ENCODE assay signal across 9 cellular contexts in genomic region chr14:75515631-75515999, GRCh38. TPM values are rescaled to one million over a fixed set of nuclear protein-coding genes. Genes with fewer than 3 reads are reported as not detected.
DNase-seq lines count a peak whose midpoint lies in the region; ATAC-seq and TF ChIP-seq lines count a peak whose summit lies in the region.
"Had no signal": no experiment of that assay in that cellular context is flagged by ENCODE, and none has a peak within 500 bp of the region (broad histone marks: within the 10 kb centered on the region; RNA-seq: fewer than 3 reads in every experiment).

No MANE protein-coding gene starts in this region.

- CTCF ChIA-PET in activated naive CD4-positive, alpha-beta T cell treated with anti-CD3 and anti-CD28 coated beads, Interleukin-2, amount 10 ng/mL, durations not matched to agents 7 days and 5 days (lab: Charles Lee): interaction anchor here (0.8 to 12.5 kb wide), 9 partner anchors 9 to 133 kb away, joined by 3 to 161 read pairs (median 4); no protein-coding TSS in a partner anchor

- H3K36me3 ChIP-seq in brain microvascular endothelial cell (replicated peaks): no peaks in the 10 kb centered on the region

- H3K27me3 ChIP-seq in brain microvascular endothelial cell (replicated peaks): no peaks in the 10 kb centered on the region

- in situ Hi-C loops in brain microvascular endothelial cell (cut with HindIII; ENCODE audit: low pct_ligation_motif_present, low sequenced_read_pairs): no loop called here

- peaks cover 7% of the 10 kb centered on the region for H3K36me3 Mint-ChIP-seq in activated naive CD4-positive, alpha-beta T cell treated with anti-CD3 and anti-CD28 coated beads, Interleukin-2, amount 10 ng/mL, durations not matched to agents 7 days and 5 days
- H3K36me3 Mint-ChIP-seq in stimulated activated effector memory CD8-positive, alpha-beta T cell treated with anti-CD3 and anti-CD28 coated beads, Interleukin-12 subunit alpha, Interleukin-12 subunit beta, amount 100 ng/mL, for 72 hours: no peaks in the 10 kb centered on the region

- ATAC-seq in HG03280 (IDR thresholded peaks at IDR 0.05; ENCODE audit: unreplicated experiment) (peak; percentile 28), HG03520 (IDR thresholded peaks at IDR 0.05; ENCODE audit: unreplicated experiment) (no peak)
- ATAC-seq in stimulated activated effector memory CD8-positive, alpha-beta T cell treated with anti-CD3 and anti-CD28 coated beads, Interleukin-12 subunit alpha, Interleukin-12 subunit beta, amount 100 ng/mL, for 72 hours: peak; percentile 45

- intact Hi-C loops in posterior vena cava (cut with DNase I): no loop called here

- H3K4me3 ChIP-seq in brain microvascular endothelial cell (ENCODE audit: low read depth, low read length): peak overlapping the region; percentile 59

- no peak for DNase-seq in activated naive CD4-positive, alpha-beta T cell treated with anti-CD3 and anti-CD28 coated beads, Interleukin-2, amount 10 ng/mL, durations not matched to agents 7 days and 5 days
- no peak for DNase-seq in activated naive CD4-positive, alpha-beta T cell treated with Interleukin-2 at 50 U/mL for 16 hours
- DNase-seq in brain microvascular endothelial cell (no peak), NCI-H748 treated with DMSO at 0.1 percent for 48 hours (lab: John Stamatoyannopoulos, UW) (no peak), posterior vena cava (ENCODE audit: low spot score) (no peak)
- no peak for DNase-seq in stimulated activated effector memory CD8-positive, alpha-beta T cell treated with anti-CD3 and anti-CD28 coated beads, Interleukin-12 subunit alpha, Interleukin-12 subunit beta, amount 100 ng/mL, for 72 hours (ENCODE audit: low spot score in 2 of 2)

- H3K27ac ChIP-seq in brain microvascular endothelial cell: no peak overlapping the region

- no peak for TF ChIP-seq CTCF in brain microvascular endothelial cell (IDR thresholded peaks at IDR 0.05; ENCODE audit: low read depth, low read length, missing control alignments)

- peak overlapping the region; percentile 13 for H3K4me3 Mint-ChIP-seq in activated naive CD4-positive, alpha-beta T cell treated with anti-CD3 and anti-CD28 coated beads, Interleukin-2, amount 10 ng/mL, durations not matched to agents 7 days and 5 days
- peak overlapping the region; percentile 87 for H3K4me3 Mint-ChIP-seq in stimulated activated effector memory CD8-positive, alpha-beta T cell treated with anti-CD3 and anti-CD28 coated beads, Interleukin-12 subunit alpha, Interleukin-12 subunit beta, amount 100 ng/mL, for 72 hours

- H3K27me3 Mint-ChIP-seq in activated naive CD4-positive, alpha-beta T cell treated with anti-CD3 and anti-CD28 coated beads, Interleukin-2, amount 10 ng/mL, durations not matched to agents 7 days and 5 days: peaks cover 4% of the 10 kb centered on the region

- peaks cover 15% of the 10 kb centered on the region for H3K9me3 Mint-ChIP-seq in activated naive CD4-positive, alpha-beta T cell treated with anti-CD3 and anti-CD28 coated beads, Interleukin-2, amount 10 ng/mL, durations not matched to agents 7 days and 5 days
- H3K9me3 Mint-ChIP-seq in stimulated activated effector memory CD8-positive, alpha-beta T cell treated with anti-CD3 and anti-CD28 coated beads, Interleukin-12 subunit alpha, Interleukin-12 subunit beta, amount 100 ng/mL, for 72 hours: peaks cover 9% of the 10 kb centered on the region

- no peak overlapping the region for H3K27ac Mint-ChIP-seq in activated naive CD4-positive, alpha-beta T cell treated with anti-CD3 and anti-CD28 coated beads, Interleukin-2, amount 10 ng/mL, durations not matched to agents 7 days and 5 days
- peak overlapping the region; percentile 96 for H3K27ac Mint-ChIP-seq in stimulated activated effector memory CD8-positive, alpha-beta T cell treated with anti-CD3 and anti-CD28 coated beads, Interleukin-12 subunit alpha, Interleukin-12 subunit beta, amount 100 ng/mL, for 72 hours

- H3K4me1 Mint-ChIP-seq in activated naive CD4-positive, alpha-beta T cell treated with anti-CD3 and anti-CD28 coated beads, Interleukin-2, amount 10 ng/mL, durations not matched to agents 7 days and 5 days: peaks cover 28% of the 10 kb centered on the region
- peaks cover 66% of the 10 kb centered on the region for H3K4me1 Mint-ChIP-seq in stimulated activated effector memory CD8-positive, alpha-beta T cell treated with anti-CD3 and anti-CD28 coated beads, Interleukin-12 subunit alpha, Interleukin-12 subunit beta, amount 100 ng/mL, for 72 hours

RNA-seq across cellular contexts. Expression of gene BATF, which starts 6.7 kb away (rescaled TPM):
- 1 to 10 TPM; 2.0 to 2.5 TPM for total RNA-seq in posterior vena cava
- total RNA-seq: kidney epithelial cell had no signal
